ENCODE assay signal across 2 cellular contexts in the genomic region with DNA sequence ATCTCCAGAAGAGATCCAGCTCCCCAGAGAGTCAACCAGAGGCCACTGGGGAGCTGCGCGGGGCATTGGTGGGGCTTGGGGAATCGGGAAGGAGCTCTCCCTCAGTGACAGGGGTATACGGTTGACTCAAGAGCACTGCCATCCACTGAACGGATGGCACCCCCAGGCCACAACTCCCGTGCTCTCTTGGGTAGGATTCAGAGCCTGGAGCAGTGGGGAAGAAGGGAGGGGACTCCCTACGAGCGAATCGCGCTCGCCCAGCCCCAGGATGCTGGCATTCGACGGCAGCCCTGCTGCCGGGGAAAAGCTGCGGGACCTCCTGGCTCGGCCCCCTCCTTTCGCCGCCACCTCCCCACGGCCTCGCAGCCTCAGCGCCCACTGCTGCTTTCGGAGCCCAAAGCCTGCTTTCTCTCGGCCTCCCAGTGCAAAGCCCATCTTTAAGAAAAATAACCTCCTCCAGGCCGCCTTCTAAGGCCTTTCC.
A peak's percentile ranks its signal among the peaks of the same experiment; 100 is the strongest.
TF ChIP-seq lines count a peak whose summit lies in the region.

No MANE protein-coding gene starts in this region.

TF ChIP-seq in endothelial cell of umbilical vein, 7 proteins besides CTCF, POLR2A, EP300 and RAD21:
- TF ChIP-seq MYC (IDR thresholded peaks at IDR 0.05; ENCODE audit: low read depth, low read length) (no peak), JUN (IDR thresholded peaks at IDR 0.05; ENCODE audit: borderline replicate concordance, insufficient read depth, insufficient read length, low read depth) (no peak), EZH2 (IDR thresholded peaks at IDR 0.05; ENCODE audit: borderline replicate concordance, low read depth, low read length, severe bottlenecking) (peak; percentile 25), GATA2 (IDR thresholded peaks at IDR 0.05; ENCODE audit: insufficient read depth, insufficient read length, low read depth, low read length) (no peak)
- TF ChIP-seq, protein P1, sequence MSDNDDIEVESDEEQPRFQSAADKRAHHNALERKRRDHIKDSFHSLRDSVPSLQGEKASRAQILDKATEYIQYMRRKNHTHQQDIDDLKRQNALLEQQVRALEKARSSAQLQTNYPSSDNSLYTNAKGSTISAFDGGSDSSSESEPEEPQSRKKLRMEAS (IDR thresholded peaks at IDR 0.05; ENCODE audit: insufficient read depth, insufficient read length), result no peak

TF ChIP-seq in neural cell, 6 proteins besides CTCF, POLR2A, EP300 and RAD21:
- TF ChIP-seq SMC3 (conservative IDR thresholded peaks at IDR 0.05; ENCODE audit: poor library complexity) (no peak), MXI1 (conservative IDR thresholded peaks at IDR 0.05; ENCODE audit: poor library complexity, severe bottlenecking) (no peak), TAF1 (IDR thresholded peaks at IDR 0.05; ENCODE audit: low read depth) (no peak), POLR2AphosphoS5 (IDR thresholded peaks at IDR 0.05) (no peak), EZH2 (IDR thresholded peaks at IDR 0.05; ENCODE audit: borderline replicate concordance, insufficient read depth, low read length, poor library complexity, severe bottlenecking) (no peak)
- TF ChIP-seq, protein P2, sequence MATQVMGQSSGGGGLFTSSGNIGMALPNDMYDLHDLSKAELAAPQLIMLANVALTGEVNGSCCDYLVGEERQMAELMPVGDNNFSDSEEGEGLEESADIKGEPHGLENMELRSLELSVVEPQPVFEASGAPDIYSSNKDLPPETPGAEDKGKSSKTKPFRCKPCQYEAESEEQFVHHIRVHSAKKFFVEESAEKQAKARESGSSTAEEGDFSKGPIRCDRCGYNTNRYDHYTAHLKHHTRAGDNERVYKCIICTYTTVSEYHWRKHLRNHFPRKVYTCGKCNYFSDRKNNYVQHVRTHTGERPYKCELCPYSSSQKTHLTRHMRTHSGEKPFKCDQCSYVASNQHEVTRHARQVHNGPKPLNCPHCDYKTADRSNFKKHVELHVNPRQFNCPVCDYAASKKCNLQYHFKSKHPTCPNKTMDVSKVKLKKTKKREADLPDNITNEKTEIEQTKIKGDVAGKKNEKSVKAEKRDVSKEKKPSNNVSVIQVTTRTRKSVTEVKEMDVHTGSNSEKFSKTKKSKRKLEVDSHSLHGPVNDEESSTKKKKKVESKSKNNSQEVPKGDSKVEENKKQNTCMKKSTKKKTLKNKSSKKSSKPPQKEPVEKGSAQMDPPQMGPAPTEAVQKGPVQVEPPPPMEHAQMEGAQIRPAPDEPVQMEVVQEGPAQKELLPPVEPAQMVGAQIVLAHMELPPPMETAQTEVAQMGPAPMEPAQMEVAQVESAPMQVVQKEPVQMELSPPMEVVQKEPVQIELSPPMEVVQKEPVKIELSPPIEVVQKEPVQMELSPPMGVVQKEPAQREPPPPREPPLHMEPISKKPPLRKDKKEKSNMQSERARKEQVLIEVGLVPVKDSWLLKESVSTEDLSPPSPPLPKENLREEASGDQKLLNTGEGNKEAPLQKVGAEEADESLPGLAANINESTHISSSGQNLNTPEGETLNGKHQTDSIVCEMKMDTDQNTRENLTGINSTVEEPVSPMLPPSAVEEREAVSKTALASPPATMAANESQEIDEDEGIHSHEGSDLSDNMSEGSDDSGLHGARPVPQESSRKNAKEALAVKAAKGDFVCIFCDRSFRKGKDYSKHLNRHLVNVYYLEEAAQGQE (IDR thresholded peaks at IDR 0.05; ENCODE audit: borderline replicate concordance), result no peak
